Comparison of ENCODE assay signal across 8 cellular contexts in genomic region chr19:34171539-34171876, GRCh38. TPM values are rescaled to one million over a fixed set of nuclear protein-coding genes. Genes with fewer than 3 reads are reported as not detected.
A peak's percentile ranks its signal among the peaks of the same experiment; 100 is the strongest.
DNase-seq lines count a peak whose midpoint lies in the region; ATAC-seq and TF ChIP-seq lines count a peak whose summit lies in the region.

No MANE protein-coding gene starts in this region.

- DNase-seq in heart left ventricle: no peak
- DNase-seq in cardiac septum (ENCODE audit: low spot score): no peak
- DNase-seq in T-cell: peak in 2 of 34 experiments; percentile 1 to 10
- DNase-seq in endodermal cell: no peak
- no peak for DNase-seq in vagina (ENCODE audit: extremely low spot score in 2 of 2)
- no peak for DNase-seq in D341Med (ENCODE audit: low spot score)

- H3K9me3 ChIP-seq in heart left ventricle: no peaks in the 10 kb centered on the region
- no peaks in the 10 kb centered on the region for H3K9me3 ChIP-seq in endodermal cell (ENCODE audit: control insufficient read depth, low read length)
- no peaks in the 10 kb centered on the region for H3K9me3 ChIP-seq in neuron (ENCODE audit: low read length)
- H3K9me3 ChIP-seq in vagina: no peaks in the 10 kb centered on the region

- ATAC-seq in heart left ventricle (peak in 2 of 4 donors; percentile 1 to 6), HG02981 (IDR thresholded peaks at IDR 0.05; ENCODE audit: unreplicated experiment) (peak; percentile 28), T-cell (replicated peaks in 1 of 4) (peak in 2 of 4 experiments; percentile 8 to 14)

- H3K27me3 Mint-ChIP-seq in T-cell: no peaks in the 10 kb centered on the region
- H3K27me3 Mint-ChIP-seq in endodermal cell (ENCODE audit: insufficient read depth): no peaks in the 10 kb centered on the region

- peaks cover 19 to 44% (median 35%) of the 10 kb centered on the region in 12 donors for H3K4me1 ChIP-seq in heart left ventricle
- no peaks in the 10 kb centered on the region for H3K4me1 ChIP-seq in endodermal cell (ENCODE audit: control insufficient read depth, insufficient read depth, low read length)
- H3K4me1 ChIP-seq in neuron (ENCODE audit: insufficient read depth, low read length): peaks cover 12% of the 10 kb centered on the region
- H3K4me1 ChIP-seq in vagina: peaks cover 40% of the 10 kb centered on the region

- H3K4me1 Mint-ChIP-seq in T-cell (peaks cover 39 to 44% (median 43%) of the 10 kb centered on the region in 3 donors), endodermal cell (peaks cover 14% of the 10 kb centered on the region)

- TF ChIP-seq POLR2A in heart left ventricle (IDR thresholded peaks at IDR 0.05): no peak
- TF ChIP-seq POLR2A in vagina (IDR thresholded peaks at IDR 0.05): no peak

- CTCF ChIA-PET in T-cell (lab: Charles Lee): interaction anchor here in 1 of 2 donors (1.3 kb wide), 1 partner anchor 175 kb away, joined by 3 read pairs; no protein-coding TSS in a partner anchor

- peak overlapping the region; percentile 56 to 99 (median 92) for H3K4me3 ChIP-seq in heart left ventricle
- H3K4me3 ChIP-seq in endodermal cell (ENCODE audit: low read length): peak overlapping the region; percentile 84
- peak overlapping the region; percentile 63 for H3K4me3 ChIP-seq in neuron (ENCODE audit: low read length)
- peak overlapping the region; percentile 94 to 95 for H3K4me3 ChIP-seq in vagina

- intact Hi-C loops in heart left ventricle (cut with DNase I) (loop anchor here in 1 of 10 donors (5.0 kb wide), 1 partner anchor 994 kb away; no protein-coding TSS in a partner anchor), cardiac septum (cut with DNase I) (loop anchor here (5.0 kb wide), 1 partner anchor 256 kb away; the partner anchor contains the start of gene UBA2), vagina (cut with DNase I) (no loop called here)

- H3K4me3 Mint-ChIP-seq in T-cell (peak overlapping the region; percentile 96 to 98 (median 97)), endodermal cell (peak overlapping the region; percentile 94)

- H3K27ac Mint-ChIP-seq in T-cell (peak overlapping the region; percentile 92 to 100), endodermal cell (peak overlapping the region; percentile 98)

- peak overlapping the region; percentile 97 to 100 (median 98) for H3K27ac ChIP-seq in heart left ventricle
- peak overlapping the region; percentile 96 for H3K27ac ChIP-seq in endodermal cell (ENCODE audit: low read depth, low read length)
- H3K27ac ChIP-seq in vagina: peak overlapping the region; percentile 99

- H3K36me3 ChIP-seq in heart left ventricle: peaks cover 0 to 14% (median 0%) of the 10 kb centered on the region in 9 donors
- peaks cover 18% of the 10 kb centered on the region for H3K36me3 ChIP-seq in endodermal cell (ENCODE audit: control insufficient read depth, insufficient read depth, low read length)
- peaks cover 20% of the 10 kb centered on the region for H3K36me3 ChIP-seq in neuron (ENCODE audit: insufficient read depth, low read length)
- no peaks in the 10 kb centered on the region for H3K36me3 ChIP-seq in vagina

- no peaks in the 10 kb centered on the region for H3K27me3 ChIP-seq in heart left ventricle
- H3K27me3 ChIP-seq in endodermal cell (ENCODE audit: control insufficient read depth, insufficient read depth, low read length, poor library complexity, severe bottlenecking): no peaks in the 10 kb centered on the region
- H3K27me3 ChIP-seq in neuron (ENCODE audit: insufficient read depth, low read length): no peaks in the 10 kb centered on the region
- H3K27me3 ChIP-seq in vagina: no peaks in the 10 kb centered on the region

- peak overlapping the region; percentile 95 for H3K9ac ChIP-seq in endodermal cell (ENCODE audit: extremely low read depth, low read length, poor library complexity, severe bottlenecking)

- peak overlapping the region; percentile 75 for H2AFZ ChIP-seq in neuron (ENCODE audit: low read depth, low read length)

- TF ChIP-seq CTCF in heart left ventricle (IDR thresholded peaks at IDR 0.05) (no peak), endodermal cell (conservative IDR thresholded peaks at IDR 0.05) (no peak), vagina (IDR thresholded peaks at IDR 0.05) (no peak)

- H3K9me3 Mint-ChIP-seq in T-cell (no peaks in the 10 kb centered on the region), endodermal cell (no peaks in the 10 kb centered on the region)

- H3K36me3 Mint-ChIP-seq in T-cell (peaks cover 12% of the 10 kb centered on the region), endodermal cell (ENCODE audit: low read depth) (peaks cover 15% of the 10 kb centered on the region)

- POLR2A ChIA-PET in T-cell (lab: Charles Lee): interaction anchor here (0.7 to 0.9 kb wide), 2 partner anchors 14 to 330 kb away, joined by 3 to 4 read pairs; no protein-coding TSS in a partner anchor

- 38 to 44% (median 40%) methylated on average over 9 of the region's 9 CpGs for WGBS in heart left ventricle, 4 donors
- WGBS in endodermal cell (ENCODE audit: insufficient coverage in 1 of 2, insufficient read length in 1 of 2), 2 experiments: 68 to 72% methylated on average over 9 of the region's 9 CpGs

RNA-seq across cellular contexts. Expression of gene LSM14A, which starts 0.8 kb away (rescaled TPM):
- 10 to 100 TPM; 39.8 to 86.8 (median 70.5) TPM for total RNA-seq in heart left ventricle
- 100 to 1,000 TPM in 1 of 2 donors, 10 to 100 TPM in 1; 34.6 to 109 TPM for polyA plus RNA-seq in heart left ventricle
- total RNA-seq in cardiac septum: 69.5 TPM
- 100 to 1,000 TPM; 135 to 180 (median 159) TPM for total RNA-seq in T-cell
- 100 to 1,000 TPM; 188 to 192 TPM for total RNA-seq in endodermal cell
- 158 TPM for polyA plus RNA-seq in endodermal cell (2013, experiment 1 of 2)
- polyA plus RNA-seq in endodermal cell (2013, experiment 2 of 2): 144 TPM
- 179 TPM for total RNA-seq in vagina
